Comparison of ENCODE assay signal across 12 cellular contexts in genomic region chr3:146308222-146308621, GRCh38. TPM values are rescaled to one million over a fixed set of nuclear protein-coding genes. Genes with fewer than 3 reads are reported as not detected.
A peak's percentile ranks its signal among the peaks of the same experiment; 100 is the strongest.
DNase-seq lines count a peak whose midpoint lies in the region; ATAC-seq and TF ChIP-seq lines count a peak whose summit lies in the region.
"Had no signal": no experiment of that assay in that cellular context is flagged by ENCODE, and none has a peak within 500 bp of the region (broad histone marks: within the 10 kb centered on the region; RNA-seq: fewer than 3 reads in every experiment).

No MANE protein-coding gene starts in this region.

- POLR2A ChIA-PET in WTC11 (lab: Charles Lee), result no interaction called here

- no peak overlapping the region for H2AFZ ChIP-seq in mesenchymal stem cell (ENCODE audit: low read depth, low read length)

- H3K4me2 ChIP-seq in mesenchymal stem cell (ENCODE audit: low read length, poor library complexity, severe bottlenecking), result no peak overlapping the region

- H3K4me1 Mint-ChIP-seq in WTC11, result no peaks in the 10 kb centered on the region

- peak overlapping the region in 1 of 2 experiments; percentile 67 for H3K4me3 ChIP-seq in mesenchymal stem cell (ENCODE audit: insufficient read depth in 1 of 2, low read depth in 1 of 2, low read length in 2 of 2)
- no peak overlapping the region for H3K4me3 ChIP-seq in thyroid gland (replicated peaks in 1 of 3)
- H3K4me3 ChIP-seq: prostate gland had no signal

- H2BK5ac ChIP-seq in mesenchymal stem cell (ENCODE audit: low read depth, low read length, poor library complexity, severe bottlenecking), result no peak overlapping the region

- H3K27ac Mint-ChIP-seq in WTC11, result no peak overlapping the region

- H3K79me1 ChIP-seq in mesenchymal stem cell (replicated peaks; ENCODE audit: low read length, poor library complexity, severe bottlenecking), result no peaks in the 10 kb centered on the region

- H3K9ac ChIP-seq in mesenchymal stem cell (ENCODE audit: low read length), result peak overlapping the region; percentile 82

- no peak overlapping the region for H3K14ac ChIP-seq in mesenchymal stem cell (ENCODE audit: low read length in 2 of 2)

- intact Hi-C loops in thyroid gland (cut with DNase I), result no loop called here

- no peak for TF ChIP-seq POLR2A in thyroid gland (IDR thresholded peaks at IDR 0.05)

- H3K27ac ChIP-seq in mesenchymal stem cell (ENCODE audit: low read length, poor library complexity, severe bottlenecking), result no peak overlapping the region
- H3K27ac ChIP-seq in thyroid gland, result no peak overlapping the region
- H3K27ac ChIP-seq: prostate gland had no signal

- H3K4ac ChIP-seq in mesenchymal stem cell (ENCODE audit: low read depth in 1 of 2, low read length in 2 of 2), result no peak overlapping the region

- CTCF ChIA-PET in WTC11 (lab: Charles Lee), result no interaction called here

- H2BK12ac ChIP-seq in mesenchymal stem cell (ENCODE audit: low read length in 2 of 2), result no peak overlapping the region

- DNase-seq in A172 (ENCODE audit: low spot score) (peak; percentile 74), M059J (ENCODE audit: low read depth) (peak; percentile 88), dermis microvascular lymphatic vessel endothelial cell (ENCODE audit: low read depth in 2 of 2) (peak; percentile 62 to 85), mesenchymal stem cell (peak; percentile 60), thyroid gland (no peak), WTC11 (ENCODE audit: low spot score) (no peak)
- DNase-seq: ACHN, kidney, NCI-H146 had no signal

- H2AK5ac ChIP-seq in mesenchymal stem cell (ENCODE audit: low read length, severe bottlenecking), result no peak overlapping the region

- H4K8ac ChIP-seq in mesenchymal stem cell (ENCODE audit: low read length), result no peak overlapping the region

- H3K23ac ChIP-seq in mesenchymal stem cell (ENCODE audit: low read length in 2 of 2), result no peak overlapping the region

- no peaks in the 10 kb centered on the region for H3K36me3 Mint-ChIP-seq in WTC11

- ATAC-seq in HG02852 (IDR thresholded peaks at IDR 0.05; ENCODE audit: unreplicated experiment), result no peak
- no peak for ATAC-seq in HG02610 (IDR thresholded peaks at IDR 0.05; ENCODE audit: unreplicated experiment)
- no peak for ATAC-seq in WTC11

- H3K18ac ChIP-seq in mesenchymal stem cell (ENCODE audit: low read depth in 1 of 2, low read length in 2 of 2), result no peak overlapping the region

- no peaks in the 10 kb centered on the region for H3K36me3 ChIP-seq in mesenchymal stem cell (ENCODE audit: control insufficient read depth in 1 of 2, insufficient read depth in 2 of 2, low read depth in 1 of 2, low read length in 2 of 2)
- H3K36me3 ChIP-seq in thyroid gland, result no peaks in the 10 kb centered on the region
- H3K36me3 ChIP-seq: prostate gland had no signal

- H2BK15ac ChIP-seq in mesenchymal stem cell (ENCODE audit: low read depth, poor library complexity, severe bottlenecking), result no peak overlapping the region

- no peaks in the 10 kb centered on the region for H3K27me3 ChIP-seq in mesenchymal stem cell (ENCODE audit: control insufficient read depth in 1 of 2, insufficient read depth in 1 of 2, low read length in 2 of 2)
- no peaks in the 10 kb centered on the region for H3K27me3 ChIP-seq in thyroid gland

- H4K91ac ChIP-seq in mesenchymal stem cell (ENCODE audit: low read length), result no peak overlapping the region

- no peak overlapping the region for H2BK120ac ChIP-seq in mesenchymal stem cell (ENCODE audit: low read depth, low read length)

- H3K9me3 Mint-ChIP-seq in WTC11, result peaks cover 36% of the 10 kb centered on the region

- TF ChIP-seq CTCF in thyroid gland (IDR thresholded peaks at IDR 0.05) (no peak), WTC11 (IDR thresholded peaks at IDR 0.05) (no peak)

- no peak overlapping the region for H3K4me3 Mint-ChIP-seq in WTC11

- H3K4me1 ChIP-seq in mesenchymal stem cell (ENCODE audit: control insufficient read depth, insufficient read depth, low read depth, low read length), result no peaks in the 10 kb centered on the region
- peaks cover 0 to 4% of the 10 kb centered on the region in 2 donors for H3K4me1 ChIP-seq in thyroid gland
- H3K4me1 ChIP-seq: prostate gland had no signal

- H3K27me3 Mint-ChIP-seq in WTC11 (ENCODE audit: low read depth), result no peaks in the 10 kb centered on the region

- peaks cover 6% of the 10 kb centered on the region for H3K9me3 ChIP-seq in mesenchymal stem cell (ENCODE audit: control insufficient read depth, low read length)
- no peaks in the 10 kb centered on the region for H3K9me3 ChIP-seq in thyroid gland
- H3K9me3 ChIP-seq: prostate gland had no signal

TF ChIP-seq in WTC11, 78 proteins besides CTCF, POLR2A, EP300 and RAD21:
- TF ChIP-seq IRF2 (CRISPR knock-in tag; IDR thresholded peaks at IDR 0.05; ENCODE audit: borderline replicate concordance, low read depth) (no peak), CREM (CRISPR knock-in tag; IDR thresholded peaks at IDR 0.05) (no peak), NR2C2 (CRISPR knock-in tag; IDR thresholded peaks at IDR 0.05) (no peak), JUN (CRISPR knock-in tag; IDR thresholded peaks at IDR 0.05) (no peak), RELA (CRISPR knock-in tag; IDR thresholded peaks at IDR 0.05; ENCODE audit: borderline replicate concordance) (no peak)

RNA-seq across cellular contexts. Expression of gene PLSCR4, which starts 57.3 kb away (rescaled TPM):
- 10.5 and 13.7 TPM in 2 replicates for total RNA-seq in A172 (2014; rRNA removed; shearing (Covaris generic))
- total RNA-seq in M059J (2014; rRNA removed; shearing (Covaris generic)), result 19.3 and 20.4 TPM in 2 replicates
- total RNA-seq in dermis microvascular lymphatic vessel endothelial cell (569 and 1,330 TPM in 2 replicates), thyroid gland (100 to 1,000 TPM in 1 of 4 donors, 10 to 100 TPM in 3; 61.6 to 110 (median 78.4) TPM), WTC11 (2021) (3.5 to 5.7 TPM (median 3.8 TPM) in 3 replicates)
- polyA plus RNA-seq in mesenchymal stem cell (2013, experiment 1 of 2), result 10.3 TPM
- 10.0 TPM for polyA plus RNA-seq in mesenchymal stem cell (2013, experiment 2 of 2)

Comparison
In these comparisons a context has a peak if more than half of its experiments do, and no peak if none do; other contexts are left out.
1. DNase-seq: peak in A172 (single experiment), M059J (single experiment), dermis microvascular lymphatic vessel endothelial cell (2 of 2) and mesenchymal stem cell (single experiment); none in thyroid gland (0 of 2) and WTC11 (single experiment).